Comparison of ENCODE assay signal across 20 cellular contexts in genomic region chr6:92623441-92623840, GRCh38.
"Had no signal": no experiment of that assay in that cellular context is flagged by ENCODE, and none has a peak within 500 bp of the region (broad histone marks: within the 10 kb centered on the region; RNA-seq: fewer than 3 reads in every experiment).

No MANE protein-coding gene starts in this region.

- H3K4me3 Mint-ChIP-seq: natural killer cell, neural progenitor cell had no signal

- DNase-seq: cortex of kidney; dorsolateral prefrontal cortex; effector CD8-positive, alpha-beta T cell; heart left ventricle; hippocampal formation; mammary epithelial cell; natural killer cell; nucleus accumbens; ovary; right cardiac atrium; small intestine; stimulated activated CD4-positive, alpha-beta T cell treated with anti-CD3 and anti-CD28 coated beads, Interleukin-12 subunit alpha, Interleukin-12 subunit beta, amount 100 ng/mL, for 4 hours; stimulated activated naive CD4-positive, alpha-beta T cell; stomach; substantia nigra; transverse colon had no signal

- H3K9me3 ChIP-seq: ovary, thoracic aorta, transverse colon had no signal

- H3K4me3 ChIP-seq: dorsolateral prefrontal cortex, heart left ventricle, neural progenitor cell, ovary, stomach, thoracic aorta, transverse colon had no signal

- H3K27me3 ChIP-seq: dorsolateral prefrontal cortex, heart left ventricle, neural progenitor cell, ovary, stomach, transverse colon had no signal

- H3K27ac Mint-ChIP-seq: natural killer cell, neural progenitor cell had no signal

- H3K27ac ChIP-seq: dorsolateral prefrontal cortex, heart left ventricle, neural progenitor cell, ovary, stomach, thoracic aorta, transverse colon had no signal

- H3K4me1 Mint-ChIP-seq: natural killer cell, neural progenitor cell had no signal

- ATAC-seq: esophagus mucosa, heart left ventricle, left lobe of liver, natural killer cell, right cardiac atrium had no signal

- H3K36me3 ChIP-seq: heart left ventricle, neural progenitor cell, ovary, stomach, thoracic aorta, transverse colon had no signal

- H3K4me2 ChIP-seq: neural progenitor cell had no signal

- H3K4me1 ChIP-seq: heart left ventricle, neural progenitor cell, stomach, transverse colon had no signal

- H2AFZ ChIP-seq: neural progenitor cell had no signal

- H3K9ac ChIP-seq: neural progenitor cell had no signal
